In the genomic region with DNA sequence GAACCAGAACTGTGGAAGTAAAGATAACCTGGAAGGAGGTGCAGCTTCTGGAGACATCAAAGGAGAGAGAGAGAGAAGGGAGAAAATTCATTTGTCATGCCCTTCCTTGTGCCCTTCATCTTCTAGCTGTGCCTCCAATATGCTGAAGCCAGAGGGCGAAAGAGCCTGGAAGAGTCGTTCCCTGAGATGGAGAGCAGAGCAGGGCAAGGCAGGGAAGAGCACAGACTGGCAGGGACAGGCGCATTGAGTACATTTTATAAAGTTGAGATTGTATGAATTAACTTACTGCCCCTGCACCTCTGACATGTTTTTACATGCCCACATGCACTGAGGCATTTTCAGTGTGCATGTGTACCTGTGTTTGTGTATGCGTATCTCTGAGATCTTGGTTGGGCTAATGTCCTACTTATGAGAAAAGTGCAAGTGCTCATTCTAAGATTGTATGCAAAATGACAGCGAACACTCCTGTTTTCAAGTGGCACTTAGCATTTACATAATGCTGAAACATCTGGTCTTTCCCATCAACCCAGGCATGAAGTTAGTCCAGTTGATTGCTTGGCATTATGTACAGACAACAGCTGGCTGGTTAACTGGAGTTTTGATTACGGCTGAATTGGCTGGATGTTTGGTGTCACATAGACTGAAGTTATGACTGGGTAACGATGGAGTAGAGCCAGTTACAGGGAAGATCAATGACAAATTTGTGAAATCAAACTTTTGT, we compare ENCODE assay signal across 11 cellular contexts. TPM values are rescaled to one million over a fixed set of nuclear protein-coding genes. Genes with fewer than 3 reads are reported as not detected.
A peak's percentile ranks its signal among the peaks of the same experiment; 100 is the strongest.
DNase-seq lines count a peak whose midpoint lies in the region; ATAC-seq, FAIRE-seq and TF ChIP-seq lines count a peak whose summit lies in the region.
"Had no signal": no experiment of that assay in that cellular context is flagged by ENCODE, and none has a peak within 500 bp of the region (broad histone marks: within the 10 kb centered on the region; RNA-seq: fewer than 3 reads in every experiment).

No MANE protein-coding gene starts in this region.

- no peak overlapping the region for H3K4me3 ChIP-seq in adipocyte (ENCODE audit: low read length)

- H3K36me3 ChIP-seq in adipocyte (ENCODE audit: control insufficient read depth, insufficient read depth, low read length, severe bottlenecking), result no peaks in the 10 kb centered on the region

- no peak for FAIRE-seq in RCC 7860 (lab: Jason Lieb, UNC)

- no peak overlapping the region for H3K9ac ChIP-seq in adipocyte (ENCODE audit: low read length)

- peaks cover 9% of the 10 kb centered on the region for H3K4me1 ChIP-seq in adipocyte (ENCODE audit: control insufficient read depth, insufficient read depth, low read length)

- no peak for TF ChIP-seq EP300 in Ishikawa (IDR thresholded peaks at IDR 0.05; ENCODE audit: borderline replicate concordance)

- ATAC-seq in left lobe of liver (peak; percentile 37), HG03378 (IDR thresholded peaks at IDR 0.05; ENCODE audit: unreplicated experiment) (no peak), HG03439 (IDR thresholded peaks at IDR 0.05; ENCODE audit: unreplicated experiment) (no peak)

- no peak for DNase-seq in AG09319 (ENCODE audit: extremely low read depth, low read depth)
- peak; percentile 8 for DNase-seq in adipocyte (ENCODE audit: low read depth)
- DNase-seq in left lobe of liver (ENCODE audit: low spot score), result no peak
- no peak for DNase-seq in KG1 (lab: John Stamatoyannopoulos, UW)
- DNase-seq in RCC 7860 (ENCODE audit: low spot score), result no peak
- DNase-seq: activated gamma-delta T cell treated with Interleukin-2 at 50 U/mL for 16 hours; KBM-7; stimulated activated CD4-positive, alpha-beta T cell treated with anti-CD3 and anti-CD28 coated beads, Interleukin-2, amount 100 ng/mL, for 48 hours had no signal

- TF ChIP-seq RAD21 in Ishikawa (IDR thresholded peaks at IDR 0.05; ENCODE audit: low read depth), result peak; percentile 28; the same call in 1 of the 2 replicates

- no peaks in the 10 kb centered on the region for H3K9me3 ChIP-seq in adipocyte (ENCODE audit: control insufficient read depth, low read length)

- no peaks in the 10 kb centered on the region for H3K27me3 ChIP-seq in adipocyte (replicated peaks; ENCODE audit: control insufficient read depth, insufficient read depth, low read length)

- TF ChIP-seq CTCF in AG09319 (IDR thresholded peaks at IDR 0.05; ENCODE audit: low read depth, low read length), result peak; percentile 32

TF ChIP-seq in Ishikawa, 13 proteins besides CTCF, POLR2A, EP300 and RAD21:
- TF ChIP-seq FOXM1 (IDR thresholded peaks at IDR 0.05; ENCODE audit: borderline replicate concordance, low read depth), result no peak
- no peak for TF ChIP-seq TEAD4 (IDR thresholded peaks at IDR 0.05)
- no peak for TF ChIP-seq TAF1 (IDR thresholded peaks at IDR 0.05; ENCODE audit: low read depth)
- no peak for TF ChIP-seq MAX (IDR thresholded peaks at IDR 0.05)
- no peak for TF ChIP-seq ZBTB7A (IDR thresholded peaks at IDR 0.05; ENCODE audit: low read depth)
- no peak for TF ChIP-seq REST (IDR thresholded peaks at IDR 0.05; ENCODE audit: low read depth)
- TF ChIP-seq, protein P1, sequence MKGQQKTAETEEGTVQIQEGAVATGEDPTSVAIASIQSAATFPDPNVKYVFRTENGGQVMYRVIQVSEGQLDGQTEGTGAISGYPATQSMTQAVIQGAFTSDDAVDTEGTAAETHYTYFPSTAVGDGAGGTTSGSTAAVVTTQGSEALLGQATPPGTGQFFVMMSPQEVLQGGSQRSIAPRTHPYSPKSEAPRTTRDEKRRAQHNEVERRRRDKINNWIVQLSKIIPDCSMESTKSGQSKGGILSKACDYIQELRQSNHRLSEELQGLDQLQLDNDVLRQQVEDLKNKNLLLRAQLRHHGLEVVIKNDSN (IDR thresholded peaks at IDR 0.05), result no peak
- no peak for TF ChIP-seq YY1 (IDR thresholded peaks at IDR 0.05; ENCODE audit: low read depth)
- TF ChIP-seq EGR1 (IDR thresholded peaks at IDR 0.05), result no peak
- no peak for TF ChIP-seq CEBPB (IDR thresholded peaks at IDR 0.05)
- TF ChIP-seq CREB1 (IDR thresholded peaks at IDR 0.05; ENCODE audit: low read depth), result no peak
- TF ChIP-seq NFIC (IDR thresholded peaks at IDR 0.05), result no peak
- TF ChIP-seq TCF12 (IDR thresholded peaks at IDR 0.05; ENCODE audit: low read depth), result no peak

RNA-seq across cellular contexts. Expression of gene MMADHC, which starts 23.7 kb away (rescaled TPM):
- total RNA-seq in left lobe of liver, result 67.1 TPM
